Comparison of ENCODE assay signal across 1 cellular context in genomic region chr4:189940178-189941004, GRCh38.
TF ChIP-seq lines count a peak whose summit lies in the region.

Gene FRG1, plus strand, starts transcription at chr4:189940872. Its CDS starts 138 bp downstream, at chr4:189941010.

TF ChIP-seq in HepG2, 621 proteins besides CTCF, POLR2A, EP300 and RAD21 (continued from another document and continues in another):
- TF ChIP-seq REST (IDR thresholded peaks at IDR 0.05; ENCODE audit: borderline replicate concordance in 1 of 2, low read depth in 1 of 2, low read length in 2 of 2) = peak in 1 of 2 experiments; percentile 69; a peak in 1 of 4 replicates
- TF ChIP-seq MXD1 (CRISPR knock-in tag; IDR thresholded peaks at IDR 0.05) = peak; percentile 40; the same call in 1 of the 2 replicates
- peak; percentile 31; the same call in 1 of the 2 replicates for TF ChIP-seq ZSCAN12 (CRISPR knock-in tag; IDR thresholded peaks at IDR 0.05)
- no peak for TF ChIP-seq ZBTB37 (CRISPR knock-in tag; IDR thresholded peaks at IDR 0.05)
- no peak for TF ChIP-seq ZNF101 (CRISPR knock-in tag; IDR thresholded peaks at IDR 0.05; ENCODE audit: borderline replicate concordance, low read depth)
- TF ChIP-seq ZNF580 (CRISPR knock-in tag; IDR thresholded peaks at IDR 0.05; ENCODE audit: borderline replicate concordance, low read depth) = peak; percentile 94; the same call in 1 of the 2 replicates
- no peak for TF ChIP-seq SMARCC2 (IDR thresholded peaks at IDR 0.05)
- no peak for TF ChIP-seq ZBTB49 (CRISPR knock-in tag; IDR thresholded peaks at IDR 0.05; ENCODE audit: borderline replicate concordance)
- peak; percentile 83 for TF ChIP-seq SP4 (CRISPR knock-in tag; IDR thresholded peaks at IDR 0.05)
- no peak; the same call in 1 of the 2 replicates for TF ChIP-seq DR1 (CRISPR knock-in tag; IDR thresholded peaks at IDR 0.05)
- peak; percentile 26; the same call in 1 of the 2 replicates for TF ChIP-seq FOXK2 (IDR thresholded peaks at IDR 0.05)
- TF ChIP-seq ZNF563 (CRISPR knock-in tag; IDR thresholded peaks at IDR 0.05) = peak; percentile 86
- 0 out of 2 replicates have a peak, but pooled peaks have one; percentile 31 for TF ChIP-seq ZNF3 (CRISPR knock-in tag; IDR thresholded peaks at IDR 0.05)
- TF ChIP-seq ZNF280D (CRISPR knock-in tag; IDR thresholded peaks at IDR 0.05) = peak; percentile 76; the same call in 1 of the 2 replicates
- TF ChIP-seq ZNF329 (CRISPR knock-in tag; IDR thresholded peaks at IDR 0.05; ENCODE audit: low read depth) = peak; percentile 80; the same call in 1 of the 2 replicates
- peak; percentile 77; the same call in 1 of the 2 replicates for TF ChIP-seq MYC (CRISPR knock-in tag; IDR thresholded peaks at IDR 0.05; ENCODE audit: borderline replicate concordance)
- peak in 1 of 2 experiments; percentile 97; a peak in 2 of 4 replicates for TF ChIP-seq KLF16 (CRISPR knock-in tag; IDR thresholded peaks at IDR 0.05)
- no peak for TF ChIP-seq CHD4 (IDR thresholded peaks at IDR 0.05; ENCODE audit: borderline replicate concordance, low read length)
- no peak for TF ChIP-seq ZNF260 (CRISPR knock-in tag; IDR thresholded peaks at IDR 0.05; ENCODE audit: borderline replicate concordance, low read depth)
- TF ChIP-seq AGO2 (optimal IDR thresholded peaks at IDR 0.05; ENCODE audit: low read depth, low read length) = no peak
- no peak for TF ChIP-seq ZBTB20 (CRISPR knock-in tag; IDR thresholded peaks at IDR 0.05; ENCODE audit: borderline replicate concordance, low read depth)
- no peak for TF ChIP-seq USF2 (IDR thresholded peaks at IDR 0.05; ENCODE audit: low read depth, low read length)
- no peak for TF ChIP-seq USF2 (CRISPR knock-in tag; IDR thresholded peaks at IDR 0.05; ENCODE audit: borderline replicate concordance)
- TF ChIP-seq YY1 (IDR thresholded peaks at IDR 0.05; ENCODE audit: insufficient read depth, insufficient replicate concordance, low read depth, low read length) = peak; percentile 82
- peak; percentile 91; the same call in 1 of the 2 replicates for TF ChIP-seq E2F2 (CRISPR knock-in tag; IDR thresholded peaks at IDR 0.05; ENCODE audit: borderline replicate concordance)
- TF ChIP-seq POGK (CRISPR knock-in tag; conservative IDR thresholded peaks at IDR 0.05) = peak; percentile 93
- TF ChIP-seq ZFP91 (CRISPR knock-in tag; IDR thresholded peaks at IDR 0.05; ENCODE audit: borderline replicate concordance) = peak; percentile 93; the same call in 1 of the 2 replicates
- TF ChIP-seq SSRP1 (CRISPR knock-in tag; IDR thresholded peaks at IDR 0.05) = no peak
- TF ChIP-seq ZMAT5 (CRISPR knock-in tag; IDR thresholded peaks at IDR 0.05; ENCODE audit: borderline replicate concordance, low read depth) = no peak
- peak; percentile 61; the same call in 1 of the 2 replicates for TF ChIP-seq ATF3 (CRISPR knock-in tag; IDR thresholded peaks at IDR 0.05)
- no peak for TF ChIP-seq ZNF207 (IDR thresholded peaks at IDR 0.05; ENCODE audit: borderline replicate concordance)
- no peak for TF ChIP-seq PPARG (CRISPR knock-in tag; conservative IDR thresholded peaks at IDR 0.05)
- TF ChIP-seq ZFP41 (CRISPR knock-in tag; IDR thresholded peaks at IDR 0.05; ENCODE audit: borderline replicate concordance) = no peak
